Comparison of ENCODE assay signal across 35 cellular contexts in the genomic region with DNA sequence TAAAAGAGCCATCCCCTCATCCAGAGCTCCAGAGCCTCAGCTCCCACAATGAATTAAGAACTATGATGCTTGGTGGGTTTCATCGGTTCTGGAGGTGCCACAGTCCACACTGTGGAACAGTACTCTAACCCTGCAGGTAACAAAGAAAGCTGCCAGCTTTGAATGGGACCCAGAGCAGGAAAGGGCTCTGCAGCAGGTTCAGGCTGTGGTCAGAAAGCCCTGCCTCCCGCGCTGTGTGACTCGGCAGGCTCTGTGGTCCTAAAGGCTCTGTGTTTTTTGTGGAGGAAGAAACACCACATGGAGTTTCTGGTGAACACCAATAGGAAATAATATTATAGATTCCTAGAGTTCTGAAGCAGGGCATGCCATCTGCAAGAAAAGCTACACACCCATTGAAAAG.
"Had no signal": no experiment of that assay in that cellular context is flagged by ENCODE, and none has a peak within 500 bp of the region (broad histone marks: within the 10 kb centered on the region; RNA-seq: fewer than 3 reads in every experiment).

No MANE protein-coding gene starts in this region.

- DNase-seq: activated CD4-positive, alpha-beta memory T cell treated with anti-CD3 and anti-CD28 coated beads, Interleukin-2, amount 10 ng/mL, durations not matched to agents 7 days and 5 days; activated CD4-positive, alpha-beta T cell treated with anti-CD3 and anti-CD28 coated beads for 1 hour; activated CD4-positive, alpha-beta T cell treated with anti-CD3 and anti-CD28 coated beads for 4 hours; activated CD4-positive, alpha-beta T cell treated with anti-CD3 and anti-CD28 coated beads, Interleukin-2, amount 10 ng/mL, durations not matched to agents 7 days and 5 days; activated CD4-positive, alpha-beta T cell treated with anti-CD3 and anti-CD28 coated beads, Interleukin-2, amount 50 U/mL, for 4 hours; activated CD8-positive, alpha-beta memory T cell treated with anti-CD3 and anti-CD28 coated beads, Interleukin-2, amount 50 U/mL, for 48 hours; activated effector memory CD4-positive, alpha-beta T cell treated with Interleukin-2 at 50 U/mL for 16 hours; activated gamma-delta T cell treated with Interleukin-2 at 50 U/mL for 16 hours; activated naive CD4-positive, alpha-beta T cell treated with anti-CD3 and anti-CD28 coated beads, Interleukin-2, amount 50 U/mL, for 16 hours; activated naive CD4-positive, alpha-beta T cell treated with Interleukin-2 at 50 U/mL for 16 hours; activated T-cell treated with anti-CD3 and anti-CD28 coated beads for 4 hours; activated T-cell treated with anti-CD3 and anti-CD28 coated beads, Interleukin-2, amount 50 U/mL, for 4 hours; amniotic stem cell; anterior cingulate cortex; brain microvascular endothelial cell; dorsolateral prefrontal cortex; effector CD4-positive, alpha-beta T cell; effector memory CD8-positive, alpha-beta T cell; foreskin fibroblast; head of caudate nucleus; T-helper 1 cell; T-helper 2 cell had no signal

- H3K4me3 ChIP-seq: coronary artery, dorsolateral prefrontal cortex had no signal

- H3K9me3 Mint-ChIP-seq: activated CD4-positive, alpha-beta memory T cell treated with anti-CD3 and anti-CD28 coated beads, Interleukin-2, amount 10 ng/mL, durations not matched to agents 7 days and 5 days; activated CD4-positive, alpha-beta T cell treated with anti-CD3 and anti-CD28 coated beads, Interleukin-2, amount 10 ng/mL, durations not matched to agents 7 days and 5 days; activated T-cell treated with anti-CD3 and anti-CD28 coated beads, Interleukin-2, amount 50 U/mL, for 4 hours; activated T-helper 17 cell treated with anti-CD3 and anti-CD28 coated beads, Interleukin-2, amount 50 U/mL, for 72 hours; central memory CD8-positive, alpha-beta T cell; dendritic cell treated with granulocyte-macrophage colony-stimulating factor and Interleukin-4, amounts not matched to agents 40 ng/mL and 50 ng/mL, for 4 days; effector memory CD8-positive, alpha-beta T cell; WTC11 had no signal

- H3K36me3 ChIP-seq: brain microvascular endothelial cell had no signal

- H3K27ac Mint-ChIP-seq: activated CD4-positive, alpha-beta memory T cell treated with anti-CD3 and anti-CD28 coated beads, Interleukin-2, amount 10 ng/mL, durations not matched to agents 7 days and 5 days; activated CD4-positive, alpha-beta T cell treated with anti-CD3 and anti-CD28 coated beads, Interleukin-2, amount 10 ng/mL, durations not matched to agents 7 days and 5 days; activated naive CD8-positive, alpha-beta T cell; activated T-helper 17 cell treated with anti-CD3 and anti-CD28 coated beads, Interleukin-2, amount 50 U/mL, for 72 hours; dendritic cell treated with granulocyte-macrophage colony-stimulating factor and Interleukin-4, amounts not matched to agents 40 ng/mL and 50 ng/mL, for 4 days; effector memory CD8-positive, alpha-beta T cell; WTC11 had no signal

- H3K4me1 Mint-ChIP-seq: activated CD4-positive, alpha-beta memory T cell treated with anti-CD3 and anti-CD28 coated beads, Interleukin-2, amount 10 ng/mL, durations not matched to agents 7 days and 5 days; activated CD4-positive, alpha-beta T cell treated with anti-CD3 and anti-CD28 coated beads, Interleukin-2, amount 10 ng/mL, durations not matched to agents 7 days and 5 days; activated T-helper 17 cell treated with anti-CD3 and anti-CD28 coated beads, Interleukin-2, amount 50 U/mL, for 72 hours; central memory CD8-positive, alpha-beta T cell had no signal

- ATAC-seq: activated T-cell treated with anti-CD3 and anti-CD28 coated beads, Interleukin-2, amount 50 U/mL, for 4 hours; activated T-helper 17 cell treated with anti-CD3 and anti-CD28 coated beads, Interleukin-2, amount 50 U/mL, for 72 hours; effector memory CD8-positive, alpha-beta T cell; WTC11 had no signal

- H3K4me3 Mint-ChIP-seq: activated CD4-positive, alpha-beta memory T cell treated with anti-CD3 and anti-CD28 coated beads, Interleukin-2, amount 10 ng/mL, durations not matched to agents 7 days and 5 days; activated CD4-positive, alpha-beta T cell treated with anti-CD3 and anti-CD28 coated beads, Interleukin-2, amount 10 ng/mL, durations not matched to agents 7 days and 5 days; activated naive CD8-positive, alpha-beta T cell; activated T-cell treated with anti-CD3 and anti-CD28 coated beads, Interleukin-2, amount 50 U/mL, for 4 hours; activated T-helper 17 cell treated with anti-CD3 and anti-CD28 coated beads, Interleukin-2, amount 50 U/mL, for 72 hours; central memory CD8-positive, alpha-beta T cell; dendritic cell treated with granulocyte-macrophage colony-stimulating factor and Interleukin-4, amounts not matched to agents 40 ng/mL and 50 ng/mL, for 4 days; effector memory CD8-positive, alpha-beta T cell; WTC11 had no signal

- H3K27me3 ChIP-seq: dorsolateral prefrontal cortex had no signal

- H3K36me3 Mint-ChIP-seq: activated naive CD8-positive, alpha-beta T cell; WTC11 had no signal

- FAIRE-seq: astrocyte, bronchial epithelial cell, endometrium, endothelial cell of umbilical vein, frontal cortex had no signal

- H3K27ac ChIP-seq: brain microvascular endothelial cell, coronary artery, dorsolateral prefrontal cortex, epithelial cell of prostate, VCaP had no signal
